In the genomic region with DNA sequence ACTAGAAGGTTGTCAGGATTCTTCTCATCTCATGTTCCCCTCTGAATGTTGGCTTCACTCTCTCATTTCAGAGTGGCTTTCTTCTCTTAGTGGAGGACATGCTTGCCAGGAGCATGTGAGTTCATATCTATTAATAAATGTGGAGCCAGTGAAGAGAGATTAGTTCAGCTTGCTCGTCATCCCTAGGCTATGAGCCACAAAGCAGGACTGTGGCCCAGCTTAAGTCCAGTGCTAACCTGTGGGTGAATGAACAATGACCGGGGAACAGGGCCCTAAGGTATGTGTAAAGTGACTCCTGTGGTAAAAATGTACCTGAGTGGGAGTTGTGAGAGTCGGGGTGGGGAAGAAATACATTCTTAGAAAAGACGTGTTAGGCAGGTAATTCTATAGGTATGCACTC, we compare ENCODE assay signal across 10 cellular contexts.
DNase-seq lines count a peak whose midpoint lies in the region; ATAC-seq and TF ChIP-seq lines count a peak whose summit lies in the region.
"Had no signal": no experiment of that assay in that cellular context is flagged by ENCODE, and none has a peak within 500 bp of the region (broad histone marks: within the 10 kb centered on the region; RNA-seq: fewer than 3 reads in every experiment).

No MANE protein-coding gene starts in this region.

- no TSS peak for BruUV-seq in mammary epithelial cell (replicated peaks; lab: Mats Ljungman, UMichigan)

- H3K79me2 ChIP-seq in mammary epithelial cell (ENCODE audit: insufficient read depth, low read length) = no peaks in the 10 kb centered on the region
- no peaks in the 10 kb centered on the region for H3K79me2 ChIP-seq in MM.1S (ENCODE audit: low read length)

- H4K20me1 ChIP-seq in mammary epithelial cell (ENCODE audit: insufficient read depth, low read length) = no peaks in the 10 kb centered on the region
- no peaks in the 10 kb centered on the region for H4K20me1 ChIP-seq in MM.1S (ENCODE audit: insufficient read depth, low read length)

- H3K9me3 ChIP-seq in mammary epithelial cell (replicated peaks; ENCODE audit: insufficient read depth, low read length) = no peaks in the 10 kb centered on the region
- H3K9me3 ChIP-seq in sigmoid colon = no peaks in the 10 kb centered on the region
- no peaks in the 10 kb centered on the region for H3K9me3 ChIP-seq in MM.1S (replicated peaks; ENCODE audit: insufficient read depth, low read length)
- H3K9me3 ChIP-seq: right lobe of liver had no signal

- no peaks in the 10 kb centered on the region for H3K9me2 ChIP-seq in MM.1S (replicated peaks; ENCODE audit: insufficient read depth, low read length)

- CTCF ChIA-PET in mammary epithelial cell (lab: Charles Lee; ENCODE audit: low non-redundant PET) = interaction anchor here (0.6 kb wide), 1 partner anchor 1011 kb away, joined by 4 read pairs; no protein-coding TSS in a partner anchor

- in situ Hi-C loops in mammary epithelial cell (cut with MboI; ENCODE audit: low sequenced_read_pairs in 2 of 2) = no loop called here
- in situ Hi-C loops in GM13977 (cut with MboI; ENCODE audit: low pct_unique_long_range_greater_than_20kb, low sequenced_read_pairs, unreplicated experiment) = no loop called here

- H3K36me3 ChIP-seq in mammary epithelial cell (ENCODE audit: insufficient read depth, low read length) (no peaks in the 10 kb centered on the region), sigmoid colon (no peaks in the 10 kb centered on the region), MM.1S (replicated peaks; ENCODE audit: insufficient read depth, low read length) (no peaks in the 10 kb centered on the region)
- H3K36me3 ChIP-seq: right lobe of liver had no signal

- peak overlapping the region; percentile 70 for H2AFZ ChIP-seq in mammary epithelial cell (ENCODE audit: low read depth, low read length)
- H2AFZ ChIP-seq in MM.1S (ENCODE audit: low read length) = no peak overlapping the region

- no peak overlapping the region for H3K4me3 Mint-ChIP-seq in HFFc6

- H3K9ac ChIP-seq in mammary epithelial cell (ENCODE audit: insufficient read depth, low read length) = peak overlapping the region; percentile 74
- H3K9ac ChIP-seq in MM.1S (ENCODE audit: low read length) = no peak overlapping the region

- peak; percentile 94 to 95 for ATAC-seq in left cardiac atrium

- 0 out of 2 replicates have a peak overlapping the region, but pooled peaks have one; percentile 31 for H3K27ac Mint-ChIP-seq in HFFc6

- H3K4me2 ChIP-seq in mammary epithelial cell (ENCODE audit: insufficient read depth, low read depth, low read length) = peak overlapping the region; percentile 38
- H3K4me2 ChIP-seq in MM.1S (ENCODE audit: low read depth, low read length) = no peak overlapping the region

- no peaks in the 10 kb centered on the region for H3K9me3 Mint-ChIP-seq in HFFc6

- 2% methylated on average over 4 of the region's 4 CpGs for WGBS in mammary epithelial cell (ENCODE audit: low coverage, missing lambda C conversion rate)
- 74 to 80% methylated on average over 4 of the region's 4 CpGs for WGBS in sigmoid colon, 2 donors

- no peak for TF ChIP-seq POLR2A in sigmoid colon (IDR thresholded peaks at IDR 0.05)

- H3K27ac ChIP-seq in mammary epithelial cell (ENCODE audit: insufficient read depth, low read depth, low read length) (peak overlapping the region; percentile 98), sigmoid colon (peak overlapping the region; percentile 31 to 77 (median 66)), MM.1S (ENCODE audit: low read length) (no peak overlapping the region)
- H3K27ac ChIP-seq: right lobe of liver had no signal

- H3K27me3 ChIP-seq in mammary epithelial cell (ENCODE audit: insufficient read depth, low read length) (no peaks in the 10 kb centered on the region), sigmoid colon (no peaks in the 10 kb centered on the region), MM.1S (replicated peaks; ENCODE audit: insufficient read depth, low read length) (no peaks in the 10 kb centered on the region)
- H3K27me3 ChIP-seq: right lobe of liver had no signal

- TF ChIP-seq EP300 in sigmoid colon (IDR thresholded peaks at IDR 0.05) = no peak

- H3K4me1 Mint-ChIP-seq in HFFc6 (ENCODE audit: low read depth) = peaks cover 8% of the 10 kb centered on the region

- DNase-seq in HFFc6 = peak; percentile 19
- DNase-seq in mammary epithelial cell = peak; percentile 96
- DNase-seq in left cardiac atrium = peak; percentile 71
- DNase-seq in sigmoid colon = peak; percentile 77
- DNase-seq in activated T-cell treated with anti-CD3 and anti-CD28 coated beads, Interleukin-2, amount 50 U/mL, for 48 hours = no peak
- no peak for DNase-seq in MM.1S
- DNase-seq in A172 (ENCODE audit: low spot score) = no peak
- DNase-seq in GM13977 (ENCODE audit: low spot score) = no peak
- DNase-seq: NCI-H1092, right lobe of liver had no signal

- intact Hi-C loops in mammary epithelial cell (cut with micrococcal nuclease) = loop anchor here (2.0 to 5.0 kb wide), 4 partner anchors 63 to 303 kb away; partner anchors contain the start of gene TBL1XR1
- intact Hi-C loops in left cardiac atrium (cut with DNase I) = loop anchor here in 1 of 2 donors (5.0 kb wide), 1 partner anchor 38 kb away; no protein-coding TSS in a partner anchor
- intact Hi-C loops in sigmoid colon (cut with DNase I) = no loop called here

- TF ChIP-seq CTCF in HFFc6 (IDR thresholded peaks at IDR 0.05) (no peak), mammary epithelial cell (conservative IDR thresholded peaks at IDR 0.05 in 1 of 2, IDR thresholded peaks at IDR 0.05 in 1 of 2; ENCODE audit: extremely low read depth in 1 of 2, insufficient read depth in 1 of 2, low read depth in 1 of 2, low read length in 2 of 2) (no peak), sigmoid colon (IDR thresholded peaks at IDR 0.05) (no peak), MM.1S (IDR thresholded peaks at IDR 0.05; ENCODE audit: low read length) (no peak), GM13977 (IDR thresholded peaks at IDR 0.05; ENCODE audit: extremely low read depth, insufficient read depth, missing control alignments) (no peak)

- H3K4me3 ChIP-seq in mammary epithelial cell (replicated peaks in 1 of 3; ENCODE audit: insufficient read depth in 1 of 3, low read depth in 2 of 3, low read length in 3 of 3) (no peak overlapping the region), sigmoid colon (no peak overlapping the region), MM.1S (ENCODE audit: low read length) (no peak overlapping the region)
- H3K4me3 ChIP-seq: right lobe of liver had no signal

- dilution Hi-C loops in mammary epithelial cell (cut with HindIII; ENCODE audit: low sequenced_read_pairs) = no loop called here

- peaks cover 2% of the 10 kb centered on the region for H3K27me3 Mint-ChIP-seq in HFFc6 (ENCODE audit: insufficient read depth)

- H3F3A ChIP-seq in MM.1S (ENCODE audit: insufficient read depth, low read length) = no peaks in the 10 kb centered on the region

- no peaks in the 10 kb centered on the region for H3K36me3 Mint-ChIP-seq in HFFc6 (ENCODE audit: low read depth)

- H3K4me1 ChIP-seq in mammary epithelial cell (ENCODE audit: insufficient read depth, low read length) (peaks cover 23% of the 10 kb centered on the region), sigmoid colon (peaks cover 0 to 13% (median 8%) of the 10 kb centered on the region in 4 donors), MM.1S (ENCODE audit: low read length) (no peaks in the 10 kb centered on the region)
- H3K4me1 ChIP-seq: right lobe of liver had no signal

Comparison
In these comparisons a context has a peak if more than half of its experiments do, and no peak if none do; other contexts are left out.
1. DNase-seq: peak in HFFc6 (single experiment), mammary epithelial cell (single experiment), left cardiac atrium (single experiment) and sigmoid colon (single experiment); none in activated T-cell treated with anti-CD3 and anti-CD28 coated beads, Interleukin-2, amount 50 U/mL, for 48 hours (0 of 2), MM.1S (single experiment), A172 (single experiment) and GM13977 (single experiment).